9 cellular contexts compared by ENCODE assay signal in the genomic region with DNA sequence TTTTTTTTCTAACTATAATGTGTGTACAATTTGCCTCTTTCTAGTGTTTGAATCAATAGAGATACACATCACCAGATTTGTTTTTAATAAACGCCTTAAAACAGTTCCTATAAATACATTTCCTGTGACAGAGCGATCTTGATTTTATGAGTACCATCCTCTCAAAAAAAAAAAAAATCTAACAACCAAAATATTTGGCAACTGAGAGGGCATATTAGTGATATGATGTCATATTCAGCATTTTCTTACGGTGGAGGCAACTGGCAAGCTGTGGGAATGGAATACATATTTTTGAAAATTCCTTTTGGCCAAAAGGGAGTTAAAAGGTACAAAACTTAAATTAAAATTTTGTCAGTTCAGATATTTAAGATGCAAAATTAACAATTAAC.
A peak's percentile ranks its signal among the peaks of the same experiment; 100 is the strongest.
DNase-seq lines count a peak whose midpoint lies in the region; ATAC-seq and TF ChIP-seq lines count a peak whose summit lies in the region.
"Had no signal": no experiment of that assay in that cellular context is flagged by ENCODE, and none has a peak within 500 bp of the region (broad histone marks: within the 10 kb centered on the region; RNA-seq: fewer than 3 reads in every experiment).

No MANE protein-coding gene starts in this region.

- no peak for DNase-seq in natural killer cell
- no peak for DNase-seq in natural killer cell treated with Interleukin-12 subunit alpha and Interleukin-12 subunit beta and Interleukin-15 and Interleukin-18, amount 100 ng/mL, for 72 hours (ENCODE audit: low spot score)
- DNase-seq in mammary epithelial cell = no peak
- DNase-seq in aorta = no peak
- no peak for DNase-seq in effector memory CD4-positive, alpha-beta T cell
- no peak for DNase-seq in activated CD8-positive, alpha-beta T cell treated with anti-CD3 and anti-CD28 coated beads, Interleukin-2, amount 10 ng/mL, durations not matched to agents 7 days and 5 days
- no peak for DNase-seq in central memory CD4-positive, alpha-beta T cell

- peaks cover 6 to 9% of the 10 kb centered on the region in 2 donors for H3K27me3 Mint-ChIP-seq in natural killer cell (ENCODE audit: low read depth in 2 of 2)
- H3K27me3 Mint-ChIP-seq in natural killer cell treated with Interleukin-12 subunit alpha and Interleukin-12 subunit beta and Interleukin-15 and Interleukin-18, amount 100 ng/mL, for 72 hours = peaks cover 15 to 20% of the 10 kb centered on the region in 2 donors
- peaks cover 39% of the 10 kb centered on the region for H3K27me3 Mint-ChIP-seq in activated CD8-positive, alpha-beta T cell treated with anti-CD3 and anti-CD28 coated beads, Interleukin-2, amount 10 ng/mL, durations not matched to agents 7 days and 5 days (ENCODE audit: low read depth)

- H3K36me3 Mint-ChIP-seq in natural killer cell = no peaks in the 10 kb centered on the region
- no peaks in the 10 kb centered on the region for H3K36me3 Mint-ChIP-seq in natural killer cell treated with Interleukin-12 subunit alpha and Interleukin-12 subunit beta and Interleukin-15 and Interleukin-18, amount 100 ng/mL, for 72 hours
- no peaks in the 10 kb centered on the region for H3K36me3 Mint-ChIP-seq in activated CD8-positive, alpha-beta T cell treated with anti-CD3 and anti-CD28 coated beads, Interleukin-2, amount 10 ng/mL, durations not matched to agents 7 days and 5 days (ENCODE audit: low read depth)
- H3K36me3 Mint-ChIP-seq: WTC11 had no signal

- H3K9me3 Mint-ChIP-seq in natural killer cell = no peaks in the 10 kb centered on the region
- no peaks in the 10 kb centered on the region for H3K9me3 Mint-ChIP-seq in natural killer cell treated with Interleukin-12 subunit alpha and Interleukin-12 subunit beta and Interleukin-15 and Interleukin-18, amount 100 ng/mL, for 72 hours
- no peaks in the 10 kb centered on the region for H3K9me3 Mint-ChIP-seq in activated CD8-positive, alpha-beta T cell treated with anti-CD3 and anti-CD28 coated beads, Interleukin-2, amount 10 ng/mL, durations not matched to agents 7 days and 5 days (ENCODE audit: insufficient read depth)
- H3K9me3 Mint-ChIP-seq: WTC11 had no signal

- H3K9me3 ChIP-seq in mammary epithelial cell (replicated peaks; ENCODE audit: insufficient read depth, low read length) = no peaks in the 10 kb centered on the region
- H3K9me3 ChIP-seq in muscle layer of colon (ENCODE audit: low read length) = no peaks in the 10 kb centered on the region
- no peaks in the 10 kb centered on the region for H3K9me3 ChIP-seq in aorta (ENCODE audit: control insufficient read depth, low read length)
- H3K9me3 ChIP-seq in effector memory CD4-positive, alpha-beta T cell (ENCODE audit: control insufficient read depth, low read length) = no peaks in the 10 kb centered on the region

- dilution Hi-C loops in mammary epithelial cell (cut with HindIII; ENCODE audit: low sequenced_read_pairs) = no loop called here

- BruUV-seq in mammary epithelial cell (replicated peaks; lab: Mats Ljungman, UMichigan) = no TSS peak

- in situ Hi-C loops in mammary epithelial cell (cut with MboI; ENCODE audit: low sequenced_read_pairs in 2 of 2) = no loop called here

- no peaks in the 10 kb centered on the region for H4K20me1 ChIP-seq in mammary epithelial cell (ENCODE audit: insufficient read depth, low read length)

- peaks cover 20 to 27% of the 10 kb centered on the region in 2 donors for H3K4me1 Mint-ChIP-seq in natural killer cell
- peaks cover 11 to 16% of the 10 kb centered on the region in 2 donors for H3K4me1 Mint-ChIP-seq in natural killer cell treated with Interleukin-12 subunit alpha and Interleukin-12 subunit beta and Interleukin-15 and Interleukin-18, amount 100 ng/mL, for 72 hours (ENCODE audit: low read depth in 2 of 2)
- peaks cover 12% of the 10 kb centered on the region for H3K4me1 Mint-ChIP-seq in activated CD8-positive, alpha-beta T cell treated with anti-CD3 and anti-CD28 coated beads, Interleukin-2, amount 10 ng/mL, durations not matched to agents 7 days and 5 days (ENCODE audit: low read depth)

- intact Hi-C loops in natural killer cell (cut with micrococcal nuclease) (no loop called here), mammary epithelial cell (cut with micrococcal nuclease) (no loop called here), aorta (cut with DNase I) (loop anchor here (5.0 kb wide), 2 partner anchors 52 to 77 kb away; no protein-coding TSS in a partner anchor)

- H3K27me3 ChIP-seq in mammary epithelial cell (ENCODE audit: insufficient read depth, low read length) = no peaks in the 10 kb centered on the region
- H3K27me3 ChIP-seq in muscle layer of colon (ENCODE audit: control insufficient read depth in 1 of 2, insufficient read depth in 2 of 2, low read length in 2 of 2) = no peaks in the 10 kb centered on the region
- H3K27me3 ChIP-seq in aorta (ENCODE audit: control insufficient read depth in 1 of 2, insufficient read depth in 2 of 2, low read length in 1 of 2) = no peaks in the 10 kb centered on the region
- H3K27me3 ChIP-seq in effector memory CD4-positive, alpha-beta T cell (replicated peaks; ENCODE audit: control insufficient read depth, insufficient read depth, low read length, poor library complexity, severe bottlenecking) = no peaks in the 10 kb centered on the region

- CTCF ChIA-PET in mammary epithelial cell (lab: Charles Lee; ENCODE audit: low non-redundant PET) = no interaction called here
- CTCF ChIA-PET in activated CD8-positive, alpha-beta T cell treated with anti-CD3 and anti-CD28 coated beads, Interleukin-2, amount 10 ng/mL, durations not matched to agents 7 days and 5 days (lab: Charles Lee) = no interaction called here

- POLR2A ChIA-PET in activated CD8-positive, alpha-beta T cell treated with anti-CD3 and anti-CD28 coated beads, Interleukin-2, amount 10 ng/mL, durations not matched to agents 7 days and 5 days (lab: Charles Lee) = no interaction called here

- ATAC-seq in natural killer cell (no peak), aorta (ENCODE audit: low FRiP score) (no peak)
- ATAC-seq in natural killer cell treated with Interleukin-12 subunit alpha and Interleukin-12 subunit beta and Interleukin-15 and Interleukin-18, amount 100 ng/mL, for 72 hours = no peak
- ATAC-seq in activated CD8-positive, alpha-beta T cell treated with anti-CD3 and anti-CD28 coated beads, Interleukin-2, amount 10 ng/mL, durations not matched to agents 7 days and 5 days = no peak
- ATAC-seq: WTC11 had no signal

- H3K36me3 ChIP-seq in mammary epithelial cell (ENCODE audit: insufficient read depth, low read length) (no peaks in the 10 kb centered on the region), muscle layer of colon (ENCODE audit: insufficient read depth, low read length) (no peaks in the 10 kb centered on the region), aorta (ENCODE audit: control insufficient read depth in 1 of 2, insufficient read depth in 2 of 2, low read length in 1 of 2) (no peaks in the 10 kb centered on the region)
- H3K36me3 ChIP-seq in effector memory CD4-positive, alpha-beta T cell (ENCODE audit: control insufficient read depth, insufficient read depth, low read length) = no peaks in the 10 kb centered on the region

- peak overlapping the region; percentile 99 for H3K4me2 ChIP-seq in mammary epithelial cell (ENCODE audit: insufficient read depth, low read depth, low read length)

- no peak overlapping the region for H3K27ac ChIP-seq in mammary epithelial cell (ENCODE audit: insufficient read depth, low read depth, low read length)
- peak overlapping the region; percentile 77 for H3K27ac ChIP-seq in muscle layer of colon (ENCODE audit: low read depth, low read length)
- peak overlapping the region in 1 of 2 donors; percentile 78 for H3K27ac ChIP-seq in aorta (ENCODE audit: low read depth in 1 of 2, low read length in 2 of 2)
- H3K27ac ChIP-seq in effector memory CD4-positive, alpha-beta T cell (ENCODE audit: insufficient read depth, low read length, poor library complexity, severe bottlenecking) = no peak overlapping the region

- TF ChIP-seq CTCF in natural killer cell (IDR thresholded peaks at IDR 0.05) (no peak), mammary epithelial cell (conservative IDR thresholded peaks at IDR 0.05 in 1 of 2, IDR thresholded peaks at IDR 0.05 in 1 of 2; ENCODE audit: extremely low read depth in 1 of 2, insufficient read depth in 1 of 2, low read depth in 1 of 2, low read length in 2 of 2) (no peak)

- no peaks in the 10 kb centered on the region for H3K79me2 ChIP-seq in mammary epithelial cell (ENCODE audit: insufficient read depth, low read length)

- H3K4me1 ChIP-seq in mammary epithelial cell (ENCODE audit: insufficient read depth, low read length) (peaks cover 24% of the 10 kb centered on the region), muscle layer of colon (ENCODE audit: insufficient read depth, low read length) (peaks cover 21% of the 10 kb centered on the region), aorta (ENCODE audit: control insufficient read depth in 1 of 2, insufficient read depth in 2 of 2, low read length in 2 of 2) (peaks cover 0 to 3% of the 10 kb centered on the region in 2 donors)
- no peaks in the 10 kb centered on the region for H3K4me1 ChIP-seq in effector memory CD4-positive, alpha-beta T cell (ENCODE audit: control insufficient read depth, insufficient read depth, low read length, poor library complexity, severe bottlenecking)

- peak overlapping the region in 1 of 2 donors; percentile 2 for H3K27ac Mint-ChIP-seq in natural killer cell
- no peak overlapping the region for H3K27ac Mint-ChIP-seq in natural killer cell treated with Interleukin-12 subunit alpha and Interleukin-12 subunit beta and Interleukin-15 and Interleukin-18, amount 100 ng/mL, for 72 hours
- no peak overlapping the region for H3K27ac Mint-ChIP-seq in activated CD8-positive, alpha-beta T cell treated with anti-CD3 and anti-CD28 coated beads, Interleukin-2, amount 10 ng/mL, durations not matched to agents 7 days and 5 days

- H3K4me3 ChIP-seq in mammary epithelial cell (replicated peaks in 1 of 3; ENCODE audit: insufficient read depth in 1 of 3, low read depth in 2 of 3, low read length in 3 of 3) = peak overlapping the region in 2 of 3 experiments; percentile 70 to 90
- peak overlapping the region; percentile 60 to 85 for H3K4me3 ChIP-seq in muscle layer of colon (ENCODE audit: low read depth in 1 of 2, low read length in 2 of 2)
- H3K4me3 ChIP-seq in aorta (ENCODE audit: low read length in 2 of 2) = peak overlapping the region; percentile 67 to 89
- no peak overlapping the region for H3K4me3 ChIP-seq in effector memory CD4-positive, alpha-beta T cell (ENCODE audit: insufficient read depth, low read depth, low read length, poor library complexity, severe bottlenecking)

- H2AFZ ChIP-seq in mammary epithelial cell (ENCODE audit: low read depth, low read length) = peak overlapping the region; percentile 63

- H3K9ac ChIP-seq in mammary epithelial cell (ENCODE audit: insufficient read depth, low read length) (peak overlapping the region; percentile 31), muscle layer of colon (ENCODE audit: low read length) (peak overlapping the region; percentile 80)

- H3K4me3 Mint-ChIP-seq in natural killer cell = peak overlapping the region; percentile 63
- H3K4me3 Mint-ChIP-seq in natural killer cell treated with Interleukin-12 subunit alpha and Interleukin-12 subunit beta and Interleukin-15 and Interleukin-18, amount 100 ng/mL, for 72 hours = no peak overlapping the region
- H3K4me3 Mint-ChIP-seq in activated CD8-positive, alpha-beta T cell treated with anti-CD3 and anti-CD28 coated beads, Interleukin-2, amount 10 ng/mL, durations not matched to agents 7 days and 5 days = no peak overlapping the region
- H3K4me3 Mint-ChIP-seq: WTC11 had no signal

- 5% methylated on average over 3 of the region's 3 CpGs for WGBS in mammary epithelial cell (ENCODE audit: low coverage, missing lambda C conversion rate)
- 0 to 3% methylated on average over 3 of the region's 3 CpGs for WGBS in aorta, 2 donors

Comparison
In these comparisons a context has a peak if more than half of its experiments do, and no peak if none do; other contexts are left out.
1. intact Hi-C loops: an anchor here in aorta (5.0 kb wide); none called in natural killer cell and mammary epithelial cell.